In the genomic region with DNA sequence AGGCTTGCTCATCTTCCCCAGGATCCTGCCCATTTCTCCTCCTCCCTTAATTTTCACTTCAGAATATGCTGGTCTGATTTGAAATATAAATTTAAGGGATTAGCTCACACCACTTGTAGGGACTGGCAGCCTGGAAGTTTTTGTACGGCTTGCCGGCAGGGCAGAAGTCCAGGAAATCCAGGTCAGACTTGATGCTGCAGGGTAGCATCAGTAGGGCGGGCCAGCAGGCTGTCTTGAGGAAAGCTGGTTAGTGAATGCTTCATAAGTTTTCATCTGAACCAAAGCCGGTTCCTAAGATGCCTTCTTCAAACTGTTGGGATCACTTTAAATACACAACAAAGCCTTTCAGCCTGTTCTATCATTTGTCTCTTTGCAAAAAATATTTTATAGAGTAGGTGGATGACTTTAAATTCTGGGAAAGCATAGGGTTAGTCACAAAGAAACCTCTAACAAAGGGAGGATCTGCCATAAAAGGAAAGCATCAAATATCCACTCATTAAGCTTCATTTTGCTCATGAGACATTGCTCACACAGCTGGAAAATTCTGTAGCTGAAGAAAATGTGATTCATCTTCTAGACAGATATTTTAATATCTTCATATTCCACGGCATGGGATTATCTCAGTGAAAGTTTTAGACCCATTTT, we compare ENCODE assay signal across 11 cellular contexts.
DNase-seq lines count a peak whose midpoint lies in the region; ATAC-seq, FAIRE-seq and TF ChIP-seq lines count a peak whose summit lies in the region.
"Had no signal": no experiment of that assay in that cellular context is flagged by ENCODE, and none has a peak within 500 bp of the region (broad histone marks: within the 10 kb centered on the region; RNA-seq: fewer than 3 reads in every experiment).

No MANE protein-coding gene starts in this region.

- no peak for ATAC-seq in HG02571 (IDR thresholded peaks at IDR 0.05; ENCODE audit: unreplicated experiment)
- ATAC-seq: HepG2 had no signal

- TF ChIP-seq POLR2A in GM12891 (IDR thresholded peaks at IDR 0.05; ENCODE audit: low read depth, low read length) = no peak

- H3K4me1 Mint-ChIP-seq in activated T-helper 1 cell treated with anti-CD3 and anti-CD28 coated beads, Interleukin-12 subunit alpha, Interleukin-12 subunit beta, Interleukin-2, Interleukin-4 antibody, amounts not matched to agents 30 ng/mL and 10 ng/mL and 1 ng/mL, durations not matched to agents 14 hours and 24 hours and 36 hours (ENCODE audit: low read depth) = peaks cover 81% of the 10 kb centered on the region

- H3K4me3 Mint-ChIP-seq in activated T-helper 1 cell treated with anti-CD3 and anti-CD28 coated beads, Interleukin-12 subunit alpha, Interleukin-12 subunit beta, Interleukin-2, Interleukin-4 antibody, amounts not matched to agents 30 ng/mL and 10 ng/mL and 1 ng/mL, durations not matched to agents 14 hours and 24 hours and 36 hours = peak overlapping the region; percentile 89

- peak; percentile 30 for DNase-seq in stimulated activated CD4-positive, alpha-beta T cell treated with anti-CD3 and anti-CD28 coated beads, Interleukin-15, amount 100 ng/mL, for 24 hours
- no peak for DNase-seq in stimulated activated CD4-positive, alpha-beta T cell treated with anti-CD3 and anti-CD28 coated beads, Interleukin-12 subunit alpha, Interleukin-12 subunit beta, amount 100 ng/mL, for 4 hours
- no peak for DNase-seq in activated T-helper 1 cell treated with anti-CD3 and anti-CD28 coated beads, Interleukin-12 subunit alpha, Interleukin-12 subunit beta, Interleukin-2, Interleukin-4 antibody, amounts not matched to agents 30 ng/mL and 10 ng/mL and 1 ng/mL, durations not matched to agents 14 hours and 24 hours and 36 hours (ENCODE audit: low spot score)
- DNase-seq in fibroblast of mammary gland (ENCODE audit: low read depth) = peak; percentile 61
- DNase-seq in stromal cell of bone marrow (ENCODE audit: low read depth) = peak; percentile 36
- no peak for DNase-seq in SIG-M5 (lab: John Stamatoyannopoulos, UW)
- DNase-seq in GM12891 (ENCODE audit: insufficient read length, low spot score) = no peak
- DNase-seq: NCI-H146, occipital lobe had no signal

- H3K4me3 ChIP-seq in fibroblast of mammary gland (ENCODE audit: control insufficient read depth, low read depth, low read length) = no peak overlapping the region

- FAIRE-seq in GM12891 (lab: Jason Lieb, UNC) = no peak
- FAIRE-seq: HepG2 had no signal

- TF ChIP-seq CTCF in fibroblast of mammary gland (conservative IDR thresholded peaks at IDR 0.05; ENCODE audit: control insufficient read depth, insufficient read depth, low read depth, low read length) = no peak

- H3K27ac Mint-ChIP-seq in activated T-helper 1 cell treated with anti-CD3 and anti-CD28 coated beads, Interleukin-12 subunit alpha, Interleukin-12 subunit beta, Interleukin-2, Interleukin-4 antibody, amounts not matched to agents 30 ng/mL and 10 ng/mL and 1 ng/mL, durations not matched to agents 14 hours and 24 hours and 36 hours = peak overlapping the region; percentile 75

- intact Hi-C loops in activated T-helper 1 cell treated with anti-CD3 and anti-CD28 coated beads, Interleukin-12 subunit alpha, Interleukin-12 subunit beta, Interleukin-2, Interleukin-4 antibody, amounts not matched to agents 30 ng/mL and 10 ng/mL and 1 ng/mL, durations not matched to agents 14 hours and 24 hours and 36 hours (cut with micrococcal nuclease) = loop anchor here (1.0 to 10.0 kb wide), 7 partner anchors 10 to 1553 kb away; partner anchors contain the start of genes GFI1 and ZNF644

- no peaks in the 10 kb centered on the region for H3K27me3 Mint-ChIP-seq in activated T-helper 1 cell treated with anti-CD3 and anti-CD28 coated beads, Interleukin-12 subunit alpha, Interleukin-12 subunit beta, Interleukin-2, Interleukin-4 antibody, amounts not matched to agents 30 ng/mL and 10 ng/mL and 1 ng/mL, durations not matched to agents 14 hours and 24 hours and 36 hours (ENCODE audit: insufficient read depth)

- H3K9me3 Mint-ChIP-seq in activated T-helper 1 cell treated with anti-CD3 and anti-CD28 coated beads, Interleukin-12 subunit alpha, Interleukin-12 subunit beta, Interleukin-2, Interleukin-4 antibody, amounts not matched to agents 30 ng/mL and 10 ng/mL and 1 ng/mL, durations not matched to agents 14 hours and 24 hours and 36 hours = no peaks in the 10 kb centered on the region

- H3K36me3 Mint-ChIP-seq in activated T-helper 1 cell treated with anti-CD3 and anti-CD28 coated beads, Interleukin-12 subunit alpha, Interleukin-12 subunit beta, Interleukin-2, Interleukin-4 antibody, amounts not matched to agents 30 ng/mL and 10 ng/mL and 1 ng/mL, durations not matched to agents 14 hours and 24 hours and 36 hours (ENCODE audit: low read depth) = peaks cover 24% of the 10 kb centered on the region

TF ChIP-seq in GM12891, 5 proteins besides CTCF, POLR2A, EP300 and RAD21:
- no peak for TF ChIP-seq SPI1 (IDR thresholded peaks at IDR 0.05; ENCODE audit: low read depth, low read length)
- TF ChIP-seq POLR2AphosphoS5 (IDR thresholded peaks at IDR 0.05; ENCODE audit: low read depth, low read length) = no peak
- no peak for TF ChIP-seq POU2F2 (IDR thresholded peaks at IDR 0.05; ENCODE audit: low read depth, low read length)
- TF ChIP-seq TAF1 (IDR thresholded peaks at IDR 0.05; ENCODE audit: low read depth, low read length) = no peak
- TF ChIP-seq PAX5 (IDR thresholded peaks at IDR 0.05; ENCODE audit: insufficient read depth, low read length, severe bottlenecking) = no peak
TF ChIP-seq in GM12891: peak in this region for 0.

Comparison
In these comparisons a context has a peak if more than half of its experiments do, and no peak if none do; other contexts are left out.
1. DNase-seq: peak in stimulated activated CD4-positive, alpha-beta T cell treated with anti-CD3 and anti-CD28 coated beads, Interleukin-15, amount 100 ng/mL, for 24 hours (single experiment), fibroblast of mammary gland (single experiment) and stromal cell of bone marrow (single experiment); none in stimulated activated CD4-positive, alpha-beta T cell treated with anti-CD3 and anti-CD28 coated beads, Interleukin-12 subunit alpha, Interleukin-12 subunit beta, amount 100 ng/mL, for 4 hours (single experiment), activated T-helper 1 cell treated with anti-CD3 and anti-CD28 coated beads, Interleukin-12 subunit alpha, Interleukin-12 subunit beta, Interleukin-2, Interleukin-4 antibody, amounts not matched to agents 30 ng/mL and 10 ng/mL and 1 ng/mL, durations not matched to agents 14 hours and 24 hours and 36 hours (single experiment), SIG-M5 (single experiment) and GM12891 (single experiment).